Comparison of ENCODE assay signal across 18 cellular contexts in genomic region chr19:39136225-39136940, GRCh38. TPM values are rescaled to one million over a fixed set of nuclear protein-coding genes. Genes with fewer than 3 reads are reported as not detected.
DNase-seq lines count a peak whose midpoint lies in the region; ATAC-seq and TF ChIP-seq lines count a peak whose summit lies in the region.
"Had no signal": no experiment of that assay in that cellular context is flagged by ENCODE, and none has a peak within 500 bp of the region (broad histone marks: within the 10 kb centered on the region; RNA-seq: fewer than 3 reads in every experiment).

No MANE protein-coding gene starts in this region.

- H4K20me1 ChIP-seq in BLaER1 treated with 17β-estradiol and CSF1 and Interleukin-3, amounts not matched to agents 10 nM and 100 nM = peaks cover 14 to 100% (median 100%) of the 10 kb centered on the region in 11 experiments; a peak in 21 of 22 replicates

- DNase-seq in LoVo (ENCODE audit: low spot score) (peak; percentile 39), prostate gland (ENCODE audit: low spot score) (no peak), hippocampal formation (lab: John Stamatoyannopoulos, UW) (no peak)
- DNase-seq: activated T-cell treated with anti-CD3 and anti-CD28 coated beads, Interleukin-2, amount 50 U/mL, for 48 hours; CD4-positive, CD25-positive, alpha-beta regulatory T cell; left ventricle myocardium superior; MM.1S; NCI-H2081; occipital lobe; SHP77; stimulated activated naive CD8-positive, alpha-beta T cell treated with anti-CD3 and anti-CD28 coated beads, Interleukin-15, amount 100 ng/mL, for 72 hours had no signal

- intact Hi-C loops in prostate gland (cut with DNase I) = no loop called here

- peaks cover 0 to 11% (median 0%) of the 10 kb centered on the region in 11 experiments; a peak in 3 of 22 replicates for H3K36me3 ChIP-seq in BLaER1 treated with 17β-estradiol and CSF1 and Interleukin-3, amounts not matched to agents 10 nM and 100 nM
- H3K36me3 ChIP-seq in prostate gland = no peaks in the 10 kb centered on the region

- no peaks in the 10 kb centered on the region for H3K27me3 ChIP-seq in BLaER1 treated with 17β-estradiol and CSF1 and Interleukin-3, amounts not matched to agents 10 nM and 100 nM
- H3K27me3 ChIP-seq in prostate gland (replicated peaks; ENCODE audit: insufficient read depth) = no peaks in the 10 kb centered on the region

- no peak overlapping the region for H3K4me3 ChIP-seq in BLaER1 treated with 17β-estradiol and CSF1 and Interleukin-3, amounts not matched to agents 10 nM and 100 nM
- H3K4me3 ChIP-seq in prostate gland = no peak overlapping the region
- H3K4me3 ChIP-seq: skin epidermis had no signal

- peak overlapping the region in 2 of 11 experiments; percentile 26 to 30; a peak in 2 of 22 replicates for H3K9ac ChIP-seq in BLaER1 treated with 17β-estradiol and CSF1 and Interleukin-3, amounts not matched to agents 10 nM and 100 nM

- ATAC-seq in esophagus mucosa (peak; percentile 65), HG02571 (IDR thresholded peaks at IDR 0.05; ENCODE audit: unreplicated experiment) (no peak), HG03521 (IDR thresholded peaks at IDR 0.05; ENCODE audit: unreplicated experiment) (no peak), GM18498 (IDR thresholded peaks at IDR 0.05; ENCODE audit: unreplicated experiment) (no peak)
- ATAC-seq: left ventricle myocardium superior; stimulated activated naive CD8-positive, alpha-beta T cell treated with anti-CD3 and anti-CD28 coated beads, Interleukin-15, amount 100 ng/mL, for 72 hours had no signal

- H3K4me2 ChIP-seq in BLaER1 treated with 17β-estradiol and CSF1 and Interleukin-3, amounts not matched to agents 10 nM and 100 nM = peak overlapping the region; percentile 17 to 64 (median 40); a peak in 18 of 22 replicates

- WGBS in prostate gland = 74% methylated on average over 12 of the region's 12 CpGs

- H3K9me3 ChIP-seq in BLaER1 treated with 17β-estradiol and CSF1 and Interleukin-3, amounts not matched to agents 10 nM and 100 nM (replicated peaks in 1 of 11) = no peaks in the 10 kb centered on the region
- no peaks in the 10 kb centered on the region for H3K9me3 ChIP-seq in prostate gland

- TF ChIP-seq POLR2A in prostate gland (IDR thresholded peaks at IDR 0.05) = no peak

- H3K27ac ChIP-seq in BLaER1 treated with 17β-estradiol and CSF1 and Interleukin-3, amounts not matched to agents 10 nM and 100 nM = no peak overlapping the region; a peak in 1 of 22 replicates
- peak overlapping the region; percentile 2 to 11 for H3K27ac ChIP-seq in prostate gland

- no peak for TF ChIP-seq CTCF in prostate gland (IDR thresholded peaks at IDR 0.05)

- H3K4me1 ChIP-seq in BLaER1 treated with 17β-estradiol and CSF1 and Interleukin-3, amounts not matched to agents 10 nM and 100 nM = peaks cover 35 to 87% (median 77%) of the 10 kb centered on the region in 10 experiments
- H3K4me1 ChIP-seq in prostate gland (replicated peaks) = peaks cover 33% of the 10 kb centered on the region

RNA-seq across cellular contexts. Expression of gene PAK4, which starts 10.8 kb away (rescaled TPM):
- total RNA-seq in esophagus mucosa = 40.8 TPM
- total RNA-seq in prostate gland = 100 to 1,000 TPM; 111 to 123 TPM

RNA-seq across cellular contexts. Expression of gene ACP7, which starts 52.2 kb away (rescaled TPM):
- total RNA-seq in esophagus mucosa = 0.32 TPM
- total RNA-seq in prostate gland = under 1 TPM in 1 of 2 donors, not detected in 1; 0.80 TPM
- total RNA-seq: CD4-positive, CD25-positive, alpha-beta regulatory T cell; fibroblast of lung; left ventricle myocardium superior; occipital lobe had no signal

Comparison
In these comparisons a context has a peak if more than half of its experiments do, and no peak if none do; other contexts are left out.
1. H3K27ac ChIP-seq: peak in prostate gland (2 of 2); none in BLaER1 treated with 17β-estradiol and CSF1 and Interleukin-3, amounts not matched to agents 10 nM and 100 nM (0 of 11).